Comparison of ENCODE assay signal across 1 cellular context in genomic region chr5:111511174-111512025, GRCh38.
TF ChIP-seq lines count a peak whose summit lies in the region.

No MANE protein-coding gene starts in this region.

TF ChIP-seq in WTC11, 78 proteins besides CTCF, POLR2A, EP300 and RAD21 (continued from another document):
- TF ChIP-seq PRDM15 (CRISPR knock-in tag; IDR thresholded peaks at IDR 0.05): no peak
- TF ChIP-seq RELA (CRISPR knock-in tag; IDR thresholded peaks at IDR 0.05; ENCODE audit: borderline replicate concordance): no peak
- TF ChIP-seq ESRRA (CRISPR knock-in tag; IDR thresholded peaks at IDR 0.05; ENCODE audit: borderline replicate concordance): no peak
